In the genomic region with DNA sequence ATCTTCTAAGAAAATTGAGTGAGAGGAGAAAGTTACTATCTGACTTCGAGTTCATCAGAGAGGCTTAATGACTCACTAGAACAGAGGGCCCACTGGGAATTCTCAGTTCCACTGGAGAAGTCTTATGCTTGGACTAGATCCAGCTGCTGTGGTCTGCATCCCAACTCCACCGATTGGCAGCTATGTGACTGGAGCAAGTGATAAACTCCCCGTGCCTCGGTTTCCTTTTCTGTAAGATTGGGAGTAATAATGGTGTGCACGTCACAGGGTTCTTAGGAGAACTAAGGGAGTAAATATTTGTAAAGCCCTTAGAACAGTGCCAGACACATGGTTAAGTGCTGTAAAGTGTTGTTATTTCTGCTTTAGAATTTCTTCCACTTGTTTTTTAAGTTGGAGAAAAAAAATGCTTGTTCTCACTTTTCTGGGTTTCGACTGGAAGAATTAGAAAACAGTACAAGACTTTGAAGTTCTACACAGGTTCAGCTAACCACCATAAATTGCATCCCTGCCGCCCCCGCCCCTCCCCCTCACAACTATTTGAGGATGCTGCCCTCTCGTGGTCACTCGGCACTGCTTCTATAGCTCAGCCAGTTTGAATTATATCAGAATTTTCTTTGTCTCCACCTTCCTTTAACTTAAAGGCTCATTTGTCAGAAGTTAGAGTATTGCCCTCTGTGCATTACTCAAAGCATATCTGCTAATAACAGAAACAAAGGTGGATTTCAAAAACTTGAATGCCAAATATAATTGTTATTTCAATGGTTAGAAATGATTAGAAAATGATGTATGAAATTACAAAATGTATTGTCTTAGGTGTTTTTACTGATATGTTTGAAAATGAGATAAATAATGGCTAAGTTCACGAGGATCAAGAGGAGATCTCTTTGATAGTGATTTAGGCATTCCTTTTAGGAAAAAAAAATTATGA, we compare ENCODE assay signal across 8 cellular contexts.
DNase-seq lines count a peak whose midpoint lies in the region; ATAC-seq, FAIRE-seq and TF ChIP-seq lines count a peak whose summit lies in the region.

No MANE protein-coding gene starts in this region.

- dilution Hi-C loops in endothelial cell of umbilical vein (cut with MboI; ENCODE audit: extremely low pct_ligation_motif_present, low sequenced_read_pairs), result no loop called here

- ATAC-seq in GM21447 (IDR thresholded peaks at IDR 0.05; ENCODE audit: unreplicated experiment), result no peak

- H3K4me3 ChIP-seq in NT2/D1 (ENCODE audit: insufficient read length, low read depth), result no peak overlapping the region
- H3K4me3 ChIP-seq in endothelial cell of umbilical vein (replicated peaks in 1 of 3; ENCODE audit: insufficient read depth in 1 of 3, low read depth in 1 of 3, low read length in 3 of 3), result no peak overlapping the region
- H3K4me3 ChIP-seq in muscle layer of duodenum (ENCODE audit: low read depth in 1 of 2, low read length in 2 of 2), result peak overlapping the region; percentile 7 to 62

- no TSS peak for BruUV-seq in endothelial cell of umbilical vein (replicated peaks; lab: Mats Ljungman, UMichigan)

- POLR2A ChIA-PET in endothelial cell of umbilical vein (lab: Charles Lee), result interaction anchor here (1.3 kb wide), 1 partner anchor 43 kb away, joined by 3 read pairs; no protein-coding TSS in a partner anchor

- no peaks in the 10 kb centered on the region for H3K36me3 ChIP-seq in NT2/D1 (ENCODE audit: insufficient read depth, insufficient read length, low read length)
- no peaks in the 10 kb centered on the region for H3K36me3 ChIP-seq in endothelial cell of umbilical vein (ENCODE audit: control insufficient read depth in 2 of 2, extremely low read depth in 1 of 2, insufficient read depth in 2 of 2, low read length in 2 of 2)
- no peaks in the 10 kb centered on the region for H3K36me3 ChIP-seq in muscle layer of duodenum (ENCODE audit: control insufficient read depth in 1 of 2, insufficient read depth in 2 of 2, low read length in 2 of 2)

- no peak overlapping the region for H3K4me2 ChIP-seq in endothelial cell of umbilical vein (ENCODE audit: insufficient read depth, low read length)

- FAIRE-seq in endothelial cell of umbilical vein (lab: Jason Lieb, UNC), result peak; percentile 89

- no peaks in the 10 kb centered on the region for H3K9me1 ChIP-seq in endothelial cell of umbilical vein (replicated peaks; ENCODE audit: control insufficient read depth, extremely low read depth, insufficient read depth, low read length)

- H3K27ac ChIP-seq in endothelial cell of umbilical vein (ENCODE audit: insufficient read depth, low read depth, low read length) (no peak overlapping the region), muscle layer of duodenum (ENCODE audit: low read length) (no peak overlapping the region)

- H3K79me2 ChIP-seq in endothelial cell of umbilical vein (ENCODE audit: control insufficient read depth, insufficient read depth, low read length), result no peaks in the 10 kb centered on the region

- intact Hi-C loops in endothelial cell of umbilical vein (cut with micrococcal nuclease), result loop anchor here (1.0 to 5.0 kb wide), 8 partner anchors 43 to 346 kb away; partner anchors contain the start of gene IFNGR1

- H3K9ac ChIP-seq in NT2/D1 (ENCODE audit: insufficient read length, low read depth) (no peak overlapping the region), endothelial cell of umbilical vein (replicated peaks; ENCODE audit: extremely low read depth, insufficient read depth, low read length) (no peak overlapping the region)

- no peaks in the 10 kb centered on the region for H3K27me3 ChIP-seq in NT2/D1 (ENCODE audit: insufficient read depth, insufficient read length)
- H3K27me3 ChIP-seq in endothelial cell of umbilical vein (ENCODE audit: control insufficient read depth in 2 of 2, insufficient read depth in 2 of 2, low read length in 2 of 2), result peaks cover 0 to 12% of the 10 kb centered on the region in 2 experiments
- H3K27me3 ChIP-seq in muscle layer of duodenum (ENCODE audit: low read depth, low read length), result no peaks in the 10 kb centered on the region

- H4K20me1 ChIP-seq in endothelial cell of umbilical vein (replicated peaks; ENCODE audit: control insufficient read depth, extremely low read depth, insufficient read depth, low read length), result no peaks in the 10 kb centered on the region

- H3K4me1 ChIP-seq in NT2/D1 (ENCODE audit: insufficient read depth, insufficient read length), result no peaks in the 10 kb centered on the region
- peaks cover 4% of the 10 kb centered on the region for H3K4me1 ChIP-seq in endothelial cell of umbilical vein (ENCODE audit: control insufficient read depth, extremely low read depth, insufficient read depth, low read length)
- peaks cover 12 to 14% of the 10 kb centered on the region in 2 donors for H3K4me1 ChIP-seq in muscle layer of duodenum (ENCODE audit: control insufficient read depth in 1 of 2, insufficient read depth in 2 of 2, low read length in 2 of 2)

- CTCF ChIA-PET in endothelial cell of umbilical vein (lab: Charles Lee), result interaction anchor here (0.5 to 4.0 kb wide), 72 partner anchors 9 to 661 kb away, joined by 3 to 141 read pairs (median 4); partner anchors contain the start of gene SLC35D3

- peak overlapping the region; percentile 1 for H2AFZ ChIP-seq in endothelial cell of umbilical vein (ENCODE audit: low read depth, low read length)

- DNase-seq in DMS53 treated with DMSO at 0.1 percent for 48 hours (lab: John Stamatoyannopoulos, UW; ENCODE audit: unreplicated experiment) (peak; percentile 34), HS-27A (ENCODE audit: low read depth) (peak; percentile 51), NT2/D1 (ENCODE audit: low read depth, low spot score) (peak; percentile 55), endothelial cell of umbilical vein (ENCODE audit: low read depth, low spot score) (peak; percentile 62)
- DNase-seq in activated CD8-positive, alpha-beta memory T cell treated with anti-CD3 and anti-CD28 coated beads, Interleukin-2, amount 50 U/mL, for 1 hour (ENCODE audit: extremely low read depth), result peak; percentile 35
- peak; percentile 50 to 57 for DNase-seq in stimulated activated CD8-positive, alpha-beta memory T cell treated with anti-CD3 and anti-CD28 coated beads, Interleukin-4, amount 100 ng/mL, for 4 hours (ENCODE audit: low read depth in 2 of 2, low spot score in 1 of 2)

- TF ChIP-seq CTCF in endothelial cell of umbilical vein (IDR thresholded peaks at IDR 0.05; ENCODE audit: extremely low read depth in 1 of 2, insufficient read depth in 1 of 2, low read depth in 1 of 2, low read length in 2 of 2), result peak; percentile 73 to 86

- TF ChIP-seq POLR2A in endothelial cell of umbilical vein (IDR thresholded peaks at IDR 0.05; ENCODE audit: low read depth, low read length), result no peak

- no peaks in the 10 kb centered on the region for H3K9me3 ChIP-seq in NT2/D1 (ENCODE audit: insufficient read depth, low read length)
- no peaks in the 10 kb centered on the region for H3K9me3 ChIP-seq in endothelial cell of umbilical vein (replicated peaks; ENCODE audit: control insufficient read depth, insufficient read depth, low read length)
- H3K9me3 ChIP-seq in muscle layer of duodenum (ENCODE audit: control insufficient read depth in 1 of 2, low read length in 2 of 2), result no peaks in the 10 kb centered on the region

TF ChIP-seq in endothelial cell of umbilical vein, 7 proteins besides CTCF, POLR2A, EP300 and RAD21:
- peak; percentile 12 for TF ChIP-seq FOS (IDR thresholded peaks at IDR 0.05; ENCODE audit: borderline replicate concordance, insufficient read depth, low read length)
- no peak for TF ChIP-seq GATA2 (IDR thresholded peaks at IDR 0.05; ENCODE audit: insufficient read depth, insufficient read length, low read depth, low read length)

Comparison
In these comparisons a context has a peak if more than half of its experiments do, and no peak if none do; other contexts are left out.
1. H3K4me3 ChIP-seq: peak in muscle layer of duodenum (2 of 2); none in NT2/D1 (single experiment) and endothelial cell of umbilical vein (0 of 3).
2. Peak in every context shown above with its lines, with median percentiles within 50 percentile points of each other: DNase-seq.